ENCODE assay signal across 24 cellular contexts in the genomic region with DNA sequence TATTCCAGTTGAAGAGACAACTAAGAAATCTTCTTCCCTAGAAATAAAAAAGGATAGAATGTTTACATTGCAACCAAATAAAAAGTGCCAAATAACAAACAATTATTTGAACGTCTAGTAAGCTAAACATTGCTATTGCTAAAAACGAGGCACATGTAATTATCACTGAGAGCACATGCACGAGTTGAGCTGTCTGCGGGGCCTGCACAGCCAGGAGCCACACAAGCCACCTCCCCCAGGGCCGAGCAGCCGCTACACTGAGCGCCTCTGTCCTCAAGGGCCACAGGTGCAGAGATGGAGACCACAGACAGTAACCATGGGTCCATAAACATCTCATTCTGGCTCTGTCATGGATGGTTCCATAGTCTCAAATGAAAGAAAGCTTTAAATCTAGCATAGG.
"Had no signal": no experiment of that assay in that cellular context is flagged by ENCODE, and none has a peak within 500 bp of the region (broad histone marks: within the 10 kb centered on the region; RNA-seq: fewer than 3 reads in every experiment).

No MANE protein-coding gene starts in this region.

- ATAC-seq: effector memory CD8-positive, alpha-beta T cell; esophagus mucosa; gastrocnemius medialis; heart right ventricle; left cardiac atrium; left lung; left ventricle myocardium superior; lower lobe of right lung had no signal

- H3K9me3 ChIP-seq: esophagus squamous epithelium, gastrocnemius medialis, heart right ventricle, left lung, lower lobe of right lung had no signal

- H3K27me3 ChIP-seq: esophagus squamous epithelium, gastrocnemius medialis, heart right ventricle, left lung had no signal

- H3K27ac ChIP-seq: coronary artery, epithelial cell of prostate, esophagus squamous epithelium, gastrocnemius medialis, heart right ventricle, left lung, lower lobe of right lung had no signal

- DNase-seq: effector CD8-positive, alpha-beta T cell; effector memory CD8-positive, alpha-beta T cell; endodermal cell; erythroblast; esophagus squamous epithelium; foreskin fibroblast; foreskin melanocyte; gastrocnemius medialis; glutamatergic neuron; head of caudate nucleus; heart right ventricle; hippocampal formation; left cardiac atrium; left lung; left ventricle myocardium superior; lower lobe of right lung; mesenchymal stem cell had no signal

- H3K4me3 ChIP-seq: coronary artery, esophagus squamous epithelium, gastrocnemius medialis, heart right ventricle, left lung, lower lobe of right lung had no signal

- FAIRE-seq: colon, endometrium, islet of Langerhans, keratinocyte had no signal

- H3K4me1 ChIP-seq: esophagus squamous epithelium, gastrocnemius medialis, heart right ventricle, left lung, lower lobe of right lung had no signal
